ENCODE assay signal across 1 cellular context in the genomic region with DNA sequence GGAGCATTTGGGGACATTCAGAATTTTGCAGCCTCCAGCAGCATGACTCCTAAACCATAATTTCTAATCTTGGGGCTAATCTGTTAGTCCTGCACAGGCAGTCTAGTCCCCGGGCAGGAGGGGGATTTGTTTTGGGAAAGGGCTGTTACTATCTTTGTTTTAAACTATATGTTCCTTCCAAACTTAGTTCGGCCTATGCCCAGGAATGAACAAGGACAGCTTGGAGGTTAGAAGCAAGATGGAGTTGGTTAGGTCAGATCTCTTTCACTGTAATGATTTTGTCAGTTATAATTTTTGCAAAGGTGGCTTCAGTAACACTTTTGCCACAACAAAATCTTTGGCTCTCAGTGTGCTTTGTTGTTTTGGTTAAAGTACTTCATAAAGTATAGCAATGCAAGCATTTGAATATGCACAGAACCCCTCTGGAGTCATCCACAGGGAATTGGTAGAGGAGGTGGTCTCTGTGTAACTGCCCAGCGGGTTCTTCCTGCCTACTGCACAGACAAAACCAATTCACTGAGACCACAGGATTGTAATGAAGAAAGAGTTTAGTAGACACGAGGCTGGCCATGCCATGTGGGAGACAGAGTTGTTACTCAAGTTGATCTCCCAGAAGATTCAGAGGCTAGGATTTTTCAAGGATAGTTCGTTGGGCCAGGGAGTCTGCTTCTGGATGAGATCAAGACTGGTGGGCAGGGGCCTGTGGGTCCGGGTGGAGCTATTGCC.
A peak's percentile ranks its signal among the peaks of the same experiment; 100 is the strongest.
TF ChIP-seq lines count a peak whose summit lies in the region.

No MANE protein-coding gene starts in this region.

TF ChIP-seq in K562, 482 proteins besides CTCF, POLR2A, EP300 and RAD21 (continued from another document and continues in another):
- TF ChIP-seq, protein P1, sequence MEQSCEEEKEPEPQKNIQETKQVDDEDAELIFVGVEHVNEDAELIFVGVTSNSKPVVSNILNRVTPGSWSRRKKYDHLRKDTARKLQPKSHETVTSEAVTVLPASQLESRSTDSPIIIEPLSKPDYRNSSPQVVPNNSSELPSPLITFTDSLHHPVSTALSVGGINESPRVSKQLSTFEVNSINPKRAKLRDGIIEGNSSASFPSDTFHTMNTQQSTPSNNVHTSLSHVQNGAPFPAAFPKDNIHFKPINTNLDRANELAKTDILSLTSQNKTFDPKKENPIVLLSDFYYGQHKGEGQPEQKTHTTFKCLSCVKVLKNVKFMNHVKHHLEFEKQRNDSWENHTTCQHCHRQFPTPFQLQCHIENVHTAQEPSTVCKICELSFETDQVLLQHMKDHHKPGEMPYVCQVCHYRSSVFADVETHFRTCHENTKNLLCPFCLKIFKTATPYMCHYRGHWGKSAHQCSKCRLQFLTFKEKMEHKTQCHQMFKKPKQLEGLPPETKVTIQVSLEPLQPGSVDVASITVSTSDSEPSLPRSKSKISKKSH (CRISPR knock-in tag; IDR thresholded peaks at IDR 0.05) = peak; percentile 94
- TF ChIP-seq, protein P2, sequence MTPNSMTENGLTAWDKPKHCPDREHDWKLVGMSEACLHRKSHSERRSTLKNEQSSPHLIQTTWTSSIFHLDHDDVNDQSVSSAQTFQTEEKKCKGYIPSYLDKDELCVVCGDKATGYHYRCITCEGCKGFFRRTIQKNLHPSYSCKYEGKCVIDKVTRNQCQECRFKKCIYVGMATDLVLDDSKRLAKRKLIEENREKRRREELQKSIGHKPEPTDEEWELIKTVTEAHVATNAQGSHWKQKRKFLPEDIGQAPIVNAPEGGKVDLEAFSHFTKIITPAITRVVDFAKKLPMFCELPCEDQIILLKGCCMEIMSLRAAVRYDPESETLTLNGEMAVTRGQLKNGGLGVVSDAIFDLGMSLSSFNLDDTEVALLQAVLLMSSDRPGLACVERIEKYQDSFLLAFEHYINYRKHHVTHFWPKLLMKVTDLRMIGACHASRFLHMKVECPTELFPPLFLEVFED (CRISPR knock-in tag; conservative IDR thresholded peaks at IDR 0.05) = peak; percentile 91
- TF ChIP-seq HEY1 (CRISPR knock-in tag; IDR thresholded peaks at IDR 0.05; ENCODE audit: borderline replicate concordance) (peak; percentile 64; the same call in 1 of the 2 replicates), NFIX (CRISPR knock-in tag; IDR thresholded peaks at IDR 0.05; ENCODE audit: low read depth) (peak; percentile 69), ZNF277 (CRISPR knock-in tag; IDR thresholded peaks at IDR 0.05; ENCODE audit: borderline replicate concordance) (no peak), ZNF76 (CRISPR knock-in tag; IDR thresholded peaks at IDR 0.05; ENCODE audit: borderline replicate concordance) (peak; percentile 99), SMAD4 (CRISPR knock-in tag; conservative IDR thresholded peaks at IDR 0.05) (peak; percentile 99), MTA1 (IDR thresholded peaks at IDR 0.05; ENCODE audit: borderline replicate concordance) (no peak), TCF3 (CRISPR knock-in tag; IDR thresholded peaks at IDR 0.05) (no peak), ATF1 (CRISPR knock-in tag; IDR thresholded peaks at IDR 0.05) (no peak), ATF1 (tag; IDR thresholded peaks at IDR 0.05) (peak; percentile 71), FOXA3 (CRISPR knock-in tag; conservative IDR thresholded peaks at IDR 0.05 in 1 of 2, IDR thresholded peaks at IDR 0.05 in 1 of 2) (peak in 1 of 2 experiments; percentile 66; a peak in 2 of 4 replicates), ZNF561 (CRISPR knock-in tag; conservative IDR thresholded peaks at IDR 0.05) (peak; percentile 90; the same call in 1 of the 2 replicates), HOXB6 (CRISPR knock-in tag; IDR thresholded peaks at IDR 0.05; ENCODE audit: borderline replicate concordance) (peak; percentile 88), PBX2 (CRISPR knock-in tag; IDR thresholded peaks at IDR 0.05; ENCODE audit: low read depth) (no peak), PBX2 (tag; conservative IDR thresholded peaks at IDR 0.05; ENCODE audit: low read depth) (peak; percentile 64), MEF2A (IDR thresholded peaks at IDR 0.05; ENCODE audit: control insufficient read depth, low read depth, low read length) (no peak), ZSCAN32 (CRISPR knock-in tag; IDR thresholded peaks at IDR 0.05) (peak; percentile 94), ZNF445 (CRISPR knock-in tag; IDR thresholded peaks at IDR 0.05; ENCODE audit: low read depth) (peak; percentile 95), ESRRB (CRISPR knock-in tag; IDR thresholded peaks at IDR 0.05; ENCODE audit: borderline replicate concordance) (peak; percentile 79), ELF4 (CRISPR knock-in tag; IDR thresholded peaks at IDR 0.05) (peak; percentile 94), HDAC8 (tag; IDR thresholded peaks at IDR 0.05) (peak; percentile 98), HIVEP1 (CRISPR knock-in tag; IDR thresholded peaks at IDR 0.05) (peak; percentile 98), FOXJ2 (tag; IDR thresholded peaks at IDR 0.05) (peak; percentile 16; the same call in 1 of the 2 replicates), STAT5B (CRISPR knock-in tag; IDR thresholded peaks at IDR 0.05) (peak; percentile 83), ZNF695 (CRISPR knock-in tag; IDR thresholded peaks at IDR 0.05) (peak; percentile 94), TCFL5 (CRISPR knock-in tag; conservative IDR thresholded peaks at IDR 0.05) (peak; percentile 96), SMARCC2 (IDR thresholded peaks at IDR 0.05; ENCODE audit: low read depth) (no peak), YY1 (IDR thresholded peaks at IDR 0.05; ENCODE audit: borderline replicate concordance in 1 of 3, control insufficient read depth in 1 of 3, extremely low read depth in 1 of 3, insufficient read depth in 3 of 3, insufficient read length in 1 of 3, insufficient replicate concordance in 2 of 3, low read depth in 1 of 3, low read length in 2 of 3) (no peak)
- TF ChIP-seq, protein P3, sequence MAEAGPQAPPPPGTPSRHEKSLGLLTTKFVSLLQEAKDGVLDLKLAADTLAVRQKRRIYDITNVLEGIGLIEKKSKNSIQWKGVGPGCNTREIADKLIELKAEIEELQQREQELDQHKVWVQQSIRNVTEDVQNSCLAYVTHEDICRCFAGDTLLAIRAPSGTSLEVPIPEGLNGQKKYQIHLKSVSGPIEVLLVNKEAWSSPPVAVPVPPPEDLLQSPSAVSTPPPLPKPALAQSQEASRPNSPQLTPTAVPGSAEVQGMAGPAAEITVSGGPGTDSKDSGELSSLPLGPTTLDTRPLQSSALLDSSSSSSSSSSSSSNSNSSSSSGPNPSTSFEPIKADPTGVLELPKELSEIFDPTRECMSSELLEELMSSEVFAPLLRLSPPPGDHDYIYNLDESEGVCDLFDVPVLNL (CRISPR knock-in tag; IDR thresholded peaks at IDR 0.05; ENCODE audit: low read depth) = no peak
- TF ChIP-seq, protein P4, sequence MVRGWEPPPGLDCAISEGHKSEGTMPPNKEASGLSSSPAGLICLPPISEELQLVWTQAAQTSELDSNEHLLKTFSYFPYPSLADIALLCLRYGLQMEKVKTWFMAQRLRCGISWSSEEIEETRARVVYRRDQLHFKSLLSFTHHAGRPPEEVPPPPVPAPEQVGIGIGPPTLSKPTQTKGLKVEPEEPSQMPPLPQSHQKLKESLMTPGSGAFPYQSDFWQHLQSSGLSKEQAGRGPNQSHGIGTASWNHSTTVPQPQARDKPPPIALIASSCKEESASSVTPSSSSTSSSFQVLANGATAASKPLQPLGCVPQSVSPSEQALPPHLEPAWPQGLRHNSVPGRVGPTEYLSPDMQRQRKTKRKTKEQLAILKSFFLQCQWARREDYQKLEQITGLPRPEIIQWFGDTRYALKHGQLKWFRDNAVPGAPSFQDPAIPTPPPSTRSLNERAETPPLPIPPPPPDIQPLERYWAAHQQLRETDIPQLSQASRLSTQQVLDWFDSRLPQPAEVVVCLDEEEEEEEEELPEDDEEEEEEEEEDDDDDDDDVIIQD (CRISPR knock-in tag; IDR thresholded peaks at IDR 0.05) = peak; percentile 95; the same call in 1 of the 2 replicates
- TF ChIP-seq, protein P5, sequence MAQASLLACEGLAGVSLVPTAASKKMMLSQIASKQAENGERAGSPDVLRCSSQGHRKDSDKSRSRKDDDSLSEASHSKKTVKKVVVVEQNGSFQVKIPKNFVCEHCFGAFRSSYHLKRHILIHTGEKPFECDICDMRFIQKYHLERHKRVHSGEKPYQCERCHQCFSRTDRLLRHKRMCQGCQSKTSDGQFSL (CRISPR knock-in tag; IDR thresholded peaks at IDR 0.05) = no peak
- TF ChIP-seq, protein P5 (tag; IDR thresholded peaks at IDR 0.05) = peak in 1 of 2 experiments; percentile 98; a peak in 2 of 4 replicates
- TF ChIP-seq, protein P6, sequence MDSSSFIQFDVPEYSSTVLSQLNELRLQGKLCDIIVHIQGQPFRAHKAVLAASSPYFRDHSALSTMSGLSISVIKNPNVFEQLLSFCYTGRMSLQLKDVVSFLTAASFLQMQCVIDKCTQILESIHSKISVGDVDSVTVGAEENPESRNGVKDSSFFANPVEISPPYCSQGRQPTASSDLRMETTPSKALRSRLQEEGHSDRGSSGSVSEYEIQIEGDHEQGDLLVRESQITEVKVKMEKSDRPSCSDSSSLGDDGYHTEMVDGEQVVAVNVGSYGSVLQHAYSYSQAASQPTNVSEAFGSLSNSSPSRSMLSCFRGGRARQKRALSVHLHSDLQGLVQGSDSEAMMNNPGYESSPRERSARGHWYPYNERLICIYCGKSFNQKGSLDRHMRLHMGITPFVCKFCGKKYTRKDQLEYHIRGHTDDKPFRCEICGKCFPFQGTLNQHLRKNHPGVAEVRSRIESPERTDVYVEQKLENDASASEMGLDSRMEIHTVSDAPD (CRISPR knock-in tag; IDR thresholded peaks at IDR 0.05) = peak; percentile 78; the same call in 1 of the 2 replicates
- TF ChIP-seq, protein P7, sequence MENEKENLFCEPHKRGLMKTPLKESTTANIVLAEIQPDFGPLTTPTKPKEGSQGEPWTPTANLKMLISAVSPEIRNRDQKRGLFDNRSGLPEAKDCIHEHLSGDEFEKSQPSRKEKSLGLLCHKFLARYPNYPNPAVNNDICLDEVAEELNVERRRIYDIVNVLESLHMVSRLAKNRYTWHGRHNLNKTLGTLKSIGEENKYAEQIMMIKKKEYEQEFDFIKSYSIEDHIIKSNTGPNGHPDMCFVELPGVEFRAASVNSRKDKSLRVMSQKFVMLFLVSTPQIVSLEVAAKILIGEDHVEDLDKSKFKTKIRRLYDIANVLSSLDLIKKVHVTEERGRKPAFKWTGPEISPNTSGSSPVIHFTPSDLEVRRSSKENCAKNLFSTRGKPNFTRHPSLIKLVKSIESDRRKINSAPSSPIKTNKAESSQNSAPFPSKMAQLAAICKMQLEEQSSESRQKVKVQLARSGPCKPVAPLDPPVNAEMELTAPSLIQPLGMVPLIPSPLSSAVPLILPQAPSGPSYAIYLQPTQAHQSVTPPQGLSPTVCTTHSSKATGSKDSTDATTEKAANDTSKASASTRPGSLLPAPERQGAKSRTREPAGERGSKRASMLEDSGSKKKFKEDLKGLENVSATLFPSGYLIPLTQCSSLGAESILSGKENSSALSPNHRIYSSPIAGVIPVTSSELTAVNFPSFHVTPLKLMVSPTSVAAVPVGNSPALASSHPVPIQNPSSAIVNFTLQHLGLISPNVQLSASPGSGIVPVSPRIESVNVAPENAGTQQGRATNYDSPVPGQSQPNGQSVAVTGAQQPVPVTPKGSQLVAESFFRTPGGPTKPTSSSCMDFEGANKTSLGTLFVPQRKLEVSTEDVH (IDR thresholded peaks at IDR 0.05; ENCODE audit: low read depth, partially characterized antibody) = no peak
- TF ChIP-seq, protein P8, sequence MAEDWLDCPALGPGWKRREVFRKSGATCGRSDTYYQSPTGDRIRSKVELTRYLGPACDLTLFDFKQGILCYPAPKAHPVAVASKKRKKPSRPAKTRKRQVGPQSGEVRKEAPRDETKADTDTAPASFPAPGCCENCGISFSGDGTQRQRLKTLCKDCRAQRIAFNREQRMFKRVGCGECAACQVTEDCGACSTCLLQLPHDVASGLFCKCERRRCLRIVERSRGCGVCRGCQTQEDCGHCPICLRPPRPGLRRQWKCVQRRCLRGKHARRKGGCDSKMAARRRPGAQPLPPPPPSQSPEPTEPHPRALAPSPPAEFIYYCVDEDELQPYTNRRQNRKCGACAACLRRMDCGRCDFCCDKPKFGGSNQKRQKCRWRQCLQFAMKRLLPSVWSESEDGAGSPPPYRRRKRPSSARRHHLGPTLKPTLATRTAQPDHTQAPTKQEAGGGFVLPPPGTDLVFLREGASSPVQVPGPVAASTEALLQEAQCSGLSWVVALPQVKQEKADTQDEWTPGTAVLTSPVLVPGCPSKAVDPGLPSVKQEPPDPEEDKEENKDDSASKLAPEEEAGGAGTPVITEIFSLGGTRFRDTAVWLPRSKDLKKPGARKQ (CRISPR knock-in tag; IDR thresholded peaks at IDR 0.05) = 0 out of 2 replicates have a peak, but pooled peaks have one; percentile 72
- TF ChIP-seq, protein P9, sequence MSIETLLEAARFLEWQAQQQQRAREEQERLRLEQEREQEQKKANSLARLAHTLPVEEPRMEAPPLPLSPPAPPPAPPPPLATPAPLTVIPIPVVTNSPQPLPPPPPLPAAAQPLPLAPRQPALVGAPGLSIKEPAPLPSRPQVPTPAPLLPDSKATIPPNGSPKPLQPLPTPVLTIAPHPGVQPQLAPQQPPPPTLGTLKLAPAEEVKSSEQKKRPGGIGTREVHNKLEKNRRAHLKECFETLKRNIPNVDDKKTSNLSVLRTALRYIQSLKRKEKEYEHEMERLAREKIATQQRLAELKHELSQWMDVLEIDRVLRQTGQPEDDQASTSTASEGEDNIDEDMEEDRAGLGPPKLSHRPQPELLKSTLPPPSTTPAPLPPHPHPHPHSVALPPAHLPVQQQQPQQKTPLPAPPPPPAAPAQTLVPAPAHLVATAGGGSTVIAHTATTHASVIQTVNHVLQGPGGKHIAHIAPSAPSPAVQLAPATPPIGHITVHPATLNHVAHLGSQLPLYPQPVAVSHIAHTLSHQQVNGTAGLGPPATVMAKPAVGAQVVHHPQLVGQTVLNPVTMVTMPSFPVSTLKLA (conservative IDR thresholded peaks at IDR 0.05) = no peak
